In the genomic region with DNA sequence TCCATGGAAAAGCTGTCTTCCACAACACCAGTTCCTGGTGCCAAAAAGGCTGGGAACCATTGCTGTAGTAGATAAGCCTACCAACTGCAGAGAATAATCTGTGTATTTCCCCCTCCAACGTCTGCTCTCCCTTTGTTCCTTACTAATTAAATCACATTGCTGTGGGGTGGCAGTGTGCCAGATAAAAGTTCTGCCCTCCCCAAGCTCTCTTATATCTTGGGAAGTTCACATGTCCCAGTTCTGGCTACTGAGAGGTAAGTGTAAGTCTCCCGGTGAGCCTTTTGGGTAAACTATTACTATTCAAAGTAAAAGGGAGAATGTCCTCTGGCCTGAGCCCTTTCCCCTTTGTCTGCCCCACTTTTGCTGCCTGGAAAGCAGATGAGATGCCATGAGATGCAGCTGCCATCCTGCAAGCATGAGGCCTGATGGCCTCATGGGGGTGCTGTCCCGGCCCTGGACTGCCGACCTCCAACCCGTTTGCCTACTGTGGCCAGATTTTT, we compare ENCODE assay signal across 12 cellular contexts. TPM values are rescaled to one million over a fixed set of nuclear protein-coding genes. Genes with fewer than 3 reads are reported as not detected.
A peak's percentile ranks its signal among the peaks of the same experiment; 100 is the strongest.
DNase-seq lines count a peak whose midpoint lies in the region; ATAC-seq and TF ChIP-seq lines count a peak whose summit lies in the region.
"Had no signal": no experiment of that assay in that cellular context is flagged by ENCODE, and none has a peak within 500 bp of the region (broad histone marks: within the 10 kb centered on the region; RNA-seq: fewer than 3 reads in every experiment).

No MANE protein-coding gene starts in this region.

- H3K36me3 ChIP-seq in H7 (replicated peaks; ENCODE audit: control insufficient read depth, insufficient read depth, low read length) (no peaks in the 10 kb centered on the region), hepatocyte (replicated peaks; ENCODE audit: insufficient read depth, low read depth) (no peaks in the 10 kb centered on the region)
- H3K36me3 ChIP-seq: prostate gland had no signal

- no peak overlapping the region for H3K4me2 ChIP-seq in hepatocyte

- no peaks in the 10 kb centered on the region for H3K9me3 ChIP-seq in hepatocyte (ENCODE audit: low read depth)
- H3K9me3 ChIP-seq: prostate gland had no signal

- no peaks in the 10 kb centered on the region for H3K9me2 ChIP-seq in hepatocyte (replicated peaks; ENCODE audit: insufficient read depth)

- H3K27me3 ChIP-seq in H7 (ENCODE audit: control insufficient read depth, insufficient read depth, low read length) (no peaks in the 10 kb centered on the region; the same call in 1 of the 2 replicates), hepatocyte (no peaks in the 10 kb centered on the region)

- no peaks in the 10 kb centered on the region for H4K20me1 ChIP-seq in hepatocyte (ENCODE audit: insufficient read depth, poor library complexity, severe bottlenecking)

- TF ChIP-seq CTCF in 22Rv1 (IDR thresholded peaks at IDR 0.05) (peak; percentile 10; the same call in 1 of the 2 replicates), hepatocyte (IDR thresholded peaks at IDR 0.05; ENCODE audit: poor library complexity) (peak; percentile 7)

- peak; percentile 51 for ATAC-seq in SK-N-SH treated with all-trans-retinoic acid at 6 μM for 48 hours
- no peak for ATAC-seq in GM21723 (IDR thresholded peaks at IDR 0.05; ENCODE audit: unreplicated experiment)
- ATAC-seq in GM19455 (IDR thresholded peaks at IDR 0.05; ENCODE audit: unreplicated experiment), result no peak

- H3K4me1 ChIP-seq in hepatocyte (ENCODE audit: insufficient read depth), result peaks cover 30% of the 10 kb centered on the region
- H3K4me1 ChIP-seq: prostate gland had no signal

- peak overlapping the region; percentile 12; the same call in 1 of the 2 replicates for H3K27ac ChIP-seq in 22Rv1
- peak overlapping the region; percentile 38 for H3K27ac ChIP-seq in hepatocyte
- H3K27ac ChIP-seq: prostate gland had no signal

- H3K4me3 ChIP-seq in H7 (ENCODE audit: insufficient read depth, low read depth, low read length) (no peak overlapping the region), hepatocyte (no peak overlapping the region)
- H3K4me3 ChIP-seq: prostate gland had no signal

- H2AFZ ChIP-seq in hepatocyte, result no peak overlapping the region

- 63% methylated on average over 5 of the region's 5 CpGs for WGBS in hepatocyte (ENCODE audit: low lambda C conversion rate, missing lambda C conversion rate)

- DNase-seq in H7, result peak; percentile 61
- no peak for DNase-seq in hepatocyte (ENCODE audit: low spot score)
- DNase-seq in NCI-H1048 (lab: John Stamatoyannopoulos, UW), result no peak
- DNase-seq in activated gamma-delta T cell treated with Interleukin-2 at 50 U/mL for 16 hours, result no peak
- DNase-seq: activated CD8-positive, alpha-beta memory T cell treated with anti-CD3 and anti-CD28 coated beads, Interleukin-2, amount 50 U/mL, for 48 hours; cortex of kidney; NCI-H2081 had no signal

- peaks cover 28% of the 10 kb centered on the region for H3K79me2 ChIP-seq in hepatocyte

TF ChIP-seq in SK-N-SH treated with all-trans-retinoic acid at 6 μM for 48 hours, 23 proteins besides CTCF, POLR2A, EP300 and RAD21:
- TF ChIP-seq ZNF70 (CRISPR knock-in tag; IDR thresholded peaks at IDR 0.05), result no peak
- TF ChIP-seq BACH2 (CRISPR knock-in tag; IDR thresholded peaks at IDR 0.05; ENCODE audit: borderline replicate concordance), result no peak
- no peak for TF ChIP-seq TCF4 (CRISPR knock-in tag; IDR thresholded peaks at IDR 0.05; ENCODE audit: borderline replicate concordance)
- TF ChIP-seq, protein P1, sequence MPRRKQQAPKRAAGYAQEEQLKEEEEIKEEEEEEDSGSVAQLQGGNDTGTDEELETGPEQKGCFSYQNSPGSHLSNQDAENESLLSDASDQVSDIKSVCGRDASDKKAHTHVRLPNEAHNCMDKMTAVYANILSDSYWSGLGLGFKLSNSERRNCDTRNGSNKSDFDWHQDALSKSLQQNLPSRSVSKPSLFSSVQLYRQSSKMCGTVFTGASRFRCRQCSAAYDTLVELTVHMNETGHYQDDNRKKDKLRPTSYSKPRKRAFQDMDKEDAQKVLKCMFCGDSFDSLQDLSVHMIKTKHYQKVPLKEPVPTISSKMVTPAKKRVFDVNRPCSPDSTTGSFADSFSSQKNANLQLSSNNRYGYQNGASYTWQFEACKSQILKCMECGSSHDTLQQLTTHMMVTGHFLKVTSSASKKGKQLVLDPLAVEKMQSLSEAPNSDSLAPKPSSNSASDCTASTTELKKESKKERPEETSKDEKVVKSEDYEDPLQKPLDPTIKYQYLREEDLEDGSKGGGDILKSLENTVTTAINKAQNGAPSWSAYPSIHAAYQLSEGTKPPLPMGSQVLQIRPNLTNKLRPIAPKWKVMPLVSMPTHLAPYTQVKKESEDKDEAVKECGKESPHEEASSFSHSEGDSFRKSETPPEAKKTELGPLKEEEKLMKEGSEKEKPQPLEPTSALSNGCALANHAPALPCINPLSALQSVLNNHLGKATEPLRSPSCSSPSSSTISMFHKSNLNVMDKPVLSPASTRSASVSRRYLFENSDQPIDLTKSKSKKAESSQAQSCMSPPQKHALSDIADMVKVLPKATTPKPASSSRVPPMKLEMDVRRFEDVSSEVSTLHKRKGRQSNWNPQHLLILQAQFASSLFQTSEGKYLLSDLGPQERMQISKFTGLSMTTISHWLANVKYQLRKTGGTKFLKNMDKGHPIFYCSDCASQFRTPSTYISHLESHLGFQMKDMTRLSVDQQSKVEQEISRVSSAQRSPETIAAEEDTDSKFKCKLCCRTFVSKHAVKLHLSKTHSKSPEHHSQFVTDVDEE (CRISPR knock-in tag; IDR thresholded peaks at IDR 0.05), result no peak
- TF ChIP-seq ZC3H10 (CRISPR knock-in tag; IDR thresholded peaks at IDR 0.05), result no peak
- TF ChIP-seq ZFP3 (CRISPR knock-in tag; IDR thresholded peaks at IDR 0.05), result no peak
- no peak; the same call in 1 of the 2 replicates for TF ChIP-seq ISL1 (CRISPR knock-in tag; IDR thresholded peaks at IDR 0.05)
- TF ChIP-seq, protein P2, sequence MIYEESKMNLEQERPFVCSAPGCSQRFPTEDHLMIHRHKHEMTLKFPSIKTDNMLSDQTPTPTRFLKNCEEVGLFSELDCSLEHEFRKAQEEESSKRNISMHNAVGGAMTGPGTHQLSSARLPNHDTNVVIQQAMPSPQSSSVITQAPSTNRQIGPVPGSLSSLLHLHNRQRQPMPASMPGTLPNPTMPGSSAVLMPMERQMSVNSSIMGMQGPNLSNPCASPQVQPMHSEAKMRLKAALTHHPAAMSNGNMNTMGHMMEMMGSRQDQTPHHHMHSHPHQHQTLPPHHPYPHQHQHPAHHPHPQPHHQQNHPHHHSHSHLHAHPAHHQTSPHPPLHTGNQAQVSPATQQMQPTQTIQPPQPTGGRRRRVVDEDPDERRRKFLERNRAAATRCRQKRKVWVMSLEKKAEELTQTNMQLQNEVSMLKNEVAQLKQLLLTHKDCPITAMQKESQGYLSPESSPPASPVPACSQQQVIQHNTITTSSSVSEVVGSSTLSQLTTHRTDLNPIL (CRISPR knock-in tag; IDR thresholded peaks at IDR 0.05; ENCODE audit: low read depth), result no peak
- no peak for TF ChIP-seq PPARA (CRISPR knock-in tag; IDR thresholded peaks at IDR 0.05; ENCODE audit: borderline replicate concordance)
- TF ChIP-seq, protein P3, sequence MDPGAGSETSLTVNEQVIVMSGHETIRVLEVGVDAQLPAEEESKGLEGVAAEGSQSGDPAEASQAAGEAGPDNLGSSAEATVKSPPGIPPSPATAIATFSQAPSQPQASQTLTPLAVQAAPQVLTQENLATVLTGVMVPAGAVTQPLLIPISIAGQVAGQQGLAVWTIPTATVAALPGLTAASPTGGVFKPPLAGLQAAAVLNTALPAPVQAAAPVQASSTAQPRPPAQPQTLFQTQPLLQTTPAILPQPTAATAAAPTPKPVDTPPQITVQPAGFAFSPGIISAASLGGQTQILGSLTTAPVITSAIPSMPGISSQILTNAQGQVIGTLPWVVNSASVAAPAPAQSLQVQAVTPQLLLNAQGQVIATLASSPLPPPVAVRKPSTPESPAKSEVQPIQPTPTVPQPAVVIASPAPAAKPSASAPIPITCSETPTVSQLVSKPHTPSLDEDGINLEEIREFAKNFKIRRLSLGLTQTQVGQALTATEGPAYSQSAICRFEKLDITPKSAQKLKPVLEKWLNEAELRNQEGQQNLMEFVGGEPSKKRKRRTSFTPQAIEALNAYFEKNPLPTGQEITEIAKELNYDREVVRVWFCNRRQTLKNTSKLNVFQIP (CRISPR knock-in tag; IDR thresholded peaks at IDR 0.05; ENCODE audit: borderline replicate concordance, low read depth), result no peak
- TF ChIP-seq TOX (CRISPR knock-in tag; IDR thresholded peaks at IDR 0.05; ENCODE audit: borderline replicate concordance), result no peak

RNA-seq across cellular contexts. Expression of a gene that starts 14.7 kb away (rescaled TPM):
- 31.9 and 51.5 TPM in 2 replicates for total RNA-seq in H7 (2014; rRNA removed; shearing (Covaris generic))
- 150 and 151 TPM in 2 replicates for total RNA-seq in hepatocyte
- polyA plus RNA-seq in hepatocyte, result 35.9 and 58.8 TPM in 2 replicates

RNA-seq across cellular contexts. Expression of a gene that starts 59.2 kb away (rescaled TPM):
- total RNA-seq in H7 (2014; rRNA removed; shearing (Covaris generic)), result 79.6 and 84.5 TPM in 2 replicates
- total RNA-seq in hepatocyte, result 216 and 224 TPM in 2 replicates
- polyA plus RNA-seq in hepatocyte, result 191 and 226 TPM in 2 replicates
